30 cellular contexts compared by ENCODE assay signal in genomic region chr14:24406416-24406815, GRCh38. TPM values are rescaled to one million over a fixed set of nuclear protein-coding genes. Genes with fewer than 3 reads are reported as not detected.
"Had no signal": no experiment of that assay in that cellular context is flagged by ENCODE, and none has a peak within 500 bp of the region (broad histone marks: within the 10 kb centered on the region; RNA-seq: fewer than 3 reads in every experiment).

No MANE protein-coding gene starts in this region.

- H3K27me3 ChIP-seq: neural progenitor cell, ovary, stomach, thyroid gland, tibial nerve, upper lobe of left lung, vagina had no signal

- H3K4me1 Mint-ChIP-seq: natural killer cell; stimulated activated effector memory CD8-positive, alpha-beta T cell treated with anti-CD3 and anti-CD28 coated beads, Interleukin-12 subunit alpha, Interleukin-12 subunit beta, amount 100 ng/mL, for 72 hours; stimulated activated naive B cell treated with anti-CD40 and anti-IgM and Interleukin-4, amounts not matched to agents 10 μg/mL and 1 μg/mL and 100 μg/mL, for 72 hours had no signal

- H3K27me3 Mint-ChIP-seq: progenitor cell of endocrine pancreas had no signal

- H2AFZ ChIP-seq: neural progenitor cell, parathyroid adenoma had no signal

- H3K4me3 ChIP-seq: neural progenitor cell, ovary, psoas muscle, stomach, thoracic aorta, thyroid gland, tibial nerve, upper lobe of left lung, vagina had no signal

- H3K4me3 Mint-ChIP-seq: naive thymus-derived CD4-positive, alpha-beta T cell; natural killer cell; nephron; neural progenitor cell; stimulated activated effector memory CD8-positive, alpha-beta T cell treated with anti-CD3 and anti-CD28 coated beads, Interleukin-12 subunit alpha, Interleukin-12 subunit beta, amount 100 ng/mL, for 72 hours; stimulated activated naive B cell treated with anti-CD40 and anti-IgM and Interleukin-4, amounts not matched to agents 10 μg/mL and 1 μg/mL and 100 μg/mL, for 72 hours; stimulated activated naive CD8-positive, alpha-beta T cell treated with anti-CD3 and anti-CD28 coated beads, Interleukin-15, Interleukin-2, amounts not matched to agents 100 ng/mL and 50 ng/mL, for 24 hours had no signal

- H3K9me3 Mint-ChIP-seq: naive thymus-derived CD4-positive, alpha-beta T cell; natural killer cell; nephron; stimulated activated effector memory CD8-positive, alpha-beta T cell treated with anti-CD3 and anti-CD28 coated beads, Interleukin-12 subunit alpha, Interleukin-12 subunit beta, amount 100 ng/mL, for 72 hours; stimulated activated naive B cell treated with anti-CD40 and anti-IgM and Interleukin-4, amounts not matched to agents 10 μg/mL and 1 μg/mL and 100 μg/mL, for 72 hours; stimulated activated naive CD8-positive, alpha-beta T cell treated with anti-CD3 and anti-CD28 coated beads, Interleukin-15, Interleukin-2, amounts not matched to agents 100 ng/mL and 50 ng/mL, for 24 hours had no signal

- H3K27ac ChIP-seq: neural progenitor cell, parathyroid adenoma, psoas muscle, stomach, thoracic aorta, thyroid gland, tibial nerve, upper lobe of left lung, vagina had no signal

- H3K79me2 ChIP-seq: parathyroid adenoma had no signal

- ATAC-seq: naive thymus-derived CD4-positive, alpha-beta T cell; natural killer cell; psoas muscle; right cardiac atrium; sciatic nerve; stimulated activated effector memory CD8-positive, alpha-beta T cell treated with anti-CD3 and anti-CD28 coated beads, Interleukin-12 subunit alpha, Interleukin-12 subunit beta, amount 100 ng/mL, for 72 hours; stimulated activated naive B cell treated with anti-CD40 and anti-IgM and Interleukin-4, amounts not matched to agents 10 μg/mL and 1 μg/mL and 100 μg/mL, for 72 hours had no signal

- H3K27ac Mint-ChIP-seq: naive thymus-derived CD4-positive, alpha-beta T cell; natural killer cell; nephron; progenitor cell of endocrine pancreas; stimulated activated effector memory CD8-positive, alpha-beta T cell treated with anti-CD3 and anti-CD28 coated beads, Interleukin-12 subunit alpha, Interleukin-12 subunit beta, amount 100 ng/mL, for 72 hours; stimulated activated naive B cell treated with anti-CD40 and anti-IgM and Interleukin-4, amounts not matched to agents 10 μg/mL and 1 μg/mL and 100 μg/mL, for 72 hours; stimulated activated naive CD8-positive, alpha-beta T cell treated with anti-CD3 and anti-CD28 coated beads, Interleukin-15, Interleukin-2, amounts not matched to agents 100 ng/mL and 50 ng/mL, for 24 hours had no signal

- H3K36me3 Mint-ChIP-seq: naive thymus-derived CD4-positive, alpha-beta T cell; natural killer cell; stimulated activated effector memory CD8-positive, alpha-beta T cell treated with anti-CD3 and anti-CD28 coated beads, Interleukin-12 subunit alpha, Interleukin-12 subunit beta, amount 100 ng/mL, for 72 hours; stimulated activated naive B cell treated with anti-CD40 and anti-IgM and Interleukin-4, amounts not matched to agents 10 μg/mL and 1 μg/mL and 100 μg/mL, for 72 hours had no signal

- H3K9me3 ChIP-seq: ovary, psoas muscle, stomach, thoracic aorta, thyroid gland, tibial nerve, upper lobe of left lung, vagina had no signal

- DNase-seq: naive thymus-derived CD4-positive, alpha-beta T cell; natural killer cell; occipital lobe; posterior cingulate gyrus; psoas muscle; right cardiac atrium; small intestine; stimulated activated CD4-positive, alpha-beta T cell treated with anti-CD3 and anti-CD28 coated beads, Interleukin-15, amount 100 ng/mL, for 24 hours; stimulated activated CD4-positive, alpha-beta T cell treated with anti-CD3 and anti-CD28 coated beads, Interleukin-2, amount 100 ng/mL, for 24 hours; stimulated activated CD4-positive, alpha-beta T cell treated with anti-CD3 and anti-CD28 coated beads, Interleukin-2, amount 100 ng/mL, for 48 hours; stimulated activated CD4-positive, alpha-beta T cell treated with anti-CD3 and anti-CD28 coated beads, Interleukin-4, amount 100 ng/mL, for 24 hours; stimulated activated naive B cell treated with anti-CD40 and anti-IgM and Interleukin-4, amounts not matched to agents 10 μg/mL and 1 μg/mL and 100 μg/mL, for 72 hours; stimulated activated naive CD4-positive, alpha-beta T cell treated with Interleukin-2 at 50 U/mL for 16 hours; stomach; thyroid gland; trophoblast cell; upper lobe of left lung had no signal

- H3K4me2 ChIP-seq: neural progenitor cell had no signal

- H3K9ac ChIP-seq: neural progenitor cell, parathyroid adenoma had no signal

- FAIRE-seq: small intestine, urothelium cell line had no signal

- H3K36me3 ChIP-seq: neural progenitor cell, ovary had no signal

RNA-seq across cellular contexts. Expression of gene NYNRIN, which starts 7.6 kb away (rescaled TPM):
- polyA plus RNA-seq: naive thymus-derived CD4-positive, alpha-beta T cell had no signal

RNA-seq across cellular contexts. Expression of gene CBLN3, which starts 23.1 kb away (rescaled TPM):
- polyA plus RNA-seq: neural cell had no signal

RNA-seq across cellular contexts. Expression of gene NFATC4, which starts 38.4 kb away (rescaled TPM):
- total RNA-seq: naive thymus-derived CD4-positive, alpha-beta T cell; natural killer cell had no signal
- polyA plus RNA-seq: naive thymus-derived CD4-positive, alpha-beta T cell had no signal
